In genomic region chr4:169060396-169061081, GRCh38 we compare ENCODE assay signal across 20 cellular contexts. TPM values are rescaled to one million over a fixed set of nuclear protein-coding genes. Genes with fewer than 3 reads are reported as not detected.
A peak's percentile ranks its signal among the peaks of the same experiment; 100 is the strongest.
DNase-seq lines count a peak whose midpoint lies in the region; ATAC-seq and TF ChIP-seq lines count a peak whose summit lies in the region.
"Had no signal": no experiment of that assay in that cellular context is flagged by ENCODE, and none has a peak within 500 bp of the region (broad histone marks: within the 10 kb centered on the region; RNA-seq: fewer than 3 reads in every experiment).

No MANE protein-coding gene starts in this region.

- H3K27ac ChIP-seq in GM23248 (peak overlapping the region; percentile 68), lower lobe of right lung (peak overlapping the region; percentile 76), skin epidermis (peak overlapping the region in 17 of 21 experiments; percentile 19 to 89 (median 75))

- no peaks in the 10 kb centered on the region for H3K27me3 ChIP-seq in GM23248 (replicated peaks; ENCODE audit: insufficient read depth)
- no peaks in the 10 kb centered on the region for H3K27me3 ChIP-seq in lower lobe of right lung (ENCODE audit: low read depth)

- ATAC-seq in lower lobe of right lung (no peak), GM21529 (IDR thresholded peaks at IDR 0.05; ENCODE audit: unreplicated experiment) (no peak), HG03095 (IDR thresholded peaks at IDR 0.05; ENCODE audit: unreplicated experiment) (no peak), GM19328 (IDR thresholded peaks at IDR 0.05; ENCODE audit: unreplicated experiment) (no peak)
- ATAC-seq: GM12878; naive thymus-derived CD4-positive, alpha-beta T cell had no signal

- H3F3A ChIP-seq in GM23248 (ENCODE audit: insufficient read depth), result peaks cover 36% of the 10 kb centered on the region

- in situ Hi-C loops in GM23248 (cut with MboI), result no loop called here

- no peaks in the 10 kb centered on the region for H3K79me2 ChIP-seq in GM23248 (ENCODE audit: insufficient read depth)

- DNase-seq in GM23248, result peak; percentile 60
- DNase-seq in dermis blood vessel endothelial cell, result peak; percentile 21
- DNase-seq in lower lobe of right lung, result no peak
- no peak for DNase-seq in effector CD4-positive, alpha-beta T cell
- DNase-seq: activated CD4-positive, alpha-beta T cell treated with anti-CD3 and anti-CD28 coated beads, Interleukin-2, amount 50 U/mL, for 4 hours; activated gamma-delta T cell; AML-193; central memory CD4-positive, alpha-beta T cell; DND-41; KG1; naive thymus-derived CD4-positive, alpha-beta T cell; NCI-H1694; NCI-H69; stimulated activated CD4-positive, alpha-beta T cell treated with anti-CD3 and anti-CD28 coated beads, Interleukin-12 subunit alpha, Interleukin-12 subunit beta, amount 100 ng/mL, for 4 hours; T-helper 9 cell had no signal

- H3K4me3 ChIP-seq in GM23248 (peak overlapping the region; percentile 60; the same call in 1 of the 2 replicates), lower lobe of right lung (no peak overlapping the region), skin epidermis (no peak overlapping the region)
- H3K4me3 ChIP-seq: GM12878 had no signal

- 21 to 32% methylated on average over 9 of the region's 9 CpGs for WGBS in GM23248 (ENCODE audit: low coverage in 1 of 2, low lambda C conversion rate in 2 of 2, missing lambda C conversion rate in 2 of 2), 2 experiments

- no peaks in the 10 kb centered on the region for H3K9me2 ChIP-seq in GM23248 (ENCODE audit: insufficient read depth)

- H3K4me1 ChIP-seq in GM23248 (ENCODE audit: insufficient read depth), result peaks cover 52% of the 10 kb centered on the region
- peaks cover 2% of the 10 kb centered on the region for H3K4me1 ChIP-seq in lower lobe of right lung

- peak overlapping the region; percentile 94 for H2AFZ ChIP-seq in GM23248

- peak overlapping the region; percentile 84 for H3K4me2 ChIP-seq in GM23248 (ENCODE audit: unreplicated experiment)

- H4K20me1 ChIP-seq in GM23248 (ENCODE audit: insufficient read depth), result no peaks in the 10 kb centered on the region

- H3K9me3 ChIP-seq in GM23248 (ENCODE audit: low read depth), result no peaks in the 10 kb centered on the region
- H3K9me3 ChIP-seq in lower lobe of right lung, result no peaks in the 10 kb centered on the region

- H3K36me3 ChIP-seq in GM23248 (ENCODE audit: low read depth) (no peaks in the 10 kb centered on the region), lower lobe of right lung (no peaks in the 10 kb centered on the region)

- intact Hi-C loops in lower lobe of right lung (cut with DNase I), result no loop called here

- no peak for TF ChIP-seq CTCF in lower lobe of right lung (IDR thresholded peaks at IDR 0.05)

- H3K9ac ChIP-seq in GM23248, result peak overlapping the region; percentile 69

RNA-seq across cellular contexts. Expression of gene CBR4, which starts 50.5 kb away (rescaled TPM):
- 9.9 and 10.4 TPM in 2 replicates for total RNA-seq in GM23248 (2014; rRNA removed; shearing (Covaris generic))
- polyA plus RNA-seq in GM23248 (2016; fragmentation: Nextera tagmentation; extraction: Ambion mirVana), result 14.7 and 15.5 TPM in 2 replicates
- total RNA-seq in dermis blood vessel endothelial cell (14.7 and 20.1 TPM in 2 replicates), lower lobe of right lung (17.3 TPM)

Comparison
In these comparisons a context has a peak if more than half of its experiments do, and no peak if none do; other contexts are left out.
1. DNase-seq: peak in GM23248 (single experiment) and dermis blood vessel endothelial cell (single experiment); none in lower lobe of right lung (single experiment) and effector CD4-positive, alpha-beta T cell (single experiment).
2. Peak in every context shown above with its lines, with median percentiles within 50 percentile points of each other: H3K27ac ChIP-seq.